Comparison of ENCODE assay signal across 26 cellular contexts in genomic region chr2:38138419-38138818, GRCh38.
"Had no signal": no experiment of that assay in that cellular context is flagged by ENCODE, and none has a peak within 500 bp of the region (broad histone marks: within the 10 kb centered on the region; RNA-seq: fewer than 3 reads in every experiment).

No MANE protein-coding gene starts in this region.

- H3K27me3 ChIP-seq: dorsolateral prefrontal cortex, foreskin keratinocyte, gastroesophageal sphincter, heart left ventricle, hepatocyte, sigmoid colon, stomach, thyroid gland, upper lobe of left lung had no signal

- H3K27ac ChIP-seq: dorsolateral prefrontal cortex, epithelial cell of prostate, foreskin keratinocyte, heart left ventricle, hepatocyte, psoas muscle, sigmoid colon, stomach, thyroid gland, upper lobe of left lung had no signal

- H3K4me3 ChIP-seq: dorsolateral prefrontal cortex, gastroesophageal sphincter, heart left ventricle, hepatocyte, lung, psoas muscle, sigmoid colon, stomach, thyroid gland, upper lobe of left lung had no signal

- H3K4me1 Mint-ChIP-seq: memory B cell; naive thymus-derived CD4-positive, alpha-beta T cell; stimulated activated effector memory CD8-positive, alpha-beta T cell treated with anti-CD3 and anti-CD28 coated beads, Interleukin-12 subunit alpha, Interleukin-12 subunit beta, amount 100 ng/mL, for 72 hours had no signal

- H3K4me3 Mint-ChIP-seq: memory B cell; naive thymus-derived CD4-positive, alpha-beta T cell; nephron; stimulated activated effector memory CD8-positive, alpha-beta T cell treated with anti-CD3 and anti-CD28 coated beads, Interleukin-12 subunit alpha, Interleukin-12 subunit beta, amount 100 ng/mL, for 72 hours had no signal

- DNase-seq: dorsolateral prefrontal cortex; effector CD4-positive, alpha-beta T cell; foreskin keratinocyte; heart left ventricle; kidney; midbrain; naive thymus-derived CD4-positive, alpha-beta T cell; nucleus accumbens; psoas muscle; sigmoid colon; stimulated activated CD4-positive, alpha-beta T cell treated with anti-CD3 and anti-CD28 coated beads, Interleukin-2, amount 100 ng/mL, for 24 hours; stimulated activated CD4-positive, alpha-beta T cell treated with anti-CD3 and anti-CD28 coated beads, Interleukin-4, amount 100 ng/mL, for 24 hours; stimulated activated naive CD4-positive, alpha-beta T cell treated with Interleukin-2 at 50 U/mL for 16 hours; stomach; thyroid gland had no signal

- H3K36me3 ChIP-seq: gastroesophageal sphincter, heart left ventricle, sigmoid colon, thyroid gland, upper lobe of left lung had no signal

- H3K36me3 Mint-ChIP-seq: stimulated activated effector memory CD8-positive, alpha-beta T cell treated with anti-CD3 and anti-CD28 coated beads, Interleukin-12 subunit alpha, Interleukin-12 subunit beta, amount 100 ng/mL, for 72 hours had no signal

- H3K9me3 ChIP-seq: psoas muscle, sigmoid colon, stomach, thyroid gland, upper lobe of left lung had no signal

- H3K4me1 ChIP-seq: foreskin keratinocyte, gastroesophageal sphincter, psoas muscle, sigmoid colon, stomach, thyroid gland, upper lobe of left lung had no signal

- H3K9me3 Mint-ChIP-seq: stimulated activated effector memory CD8-positive, alpha-beta T cell treated with anti-CD3 and anti-CD28 coated beads, Interleukin-12 subunit alpha, Interleukin-12 subunit beta, amount 100 ng/mL, for 72 hours had no signal

- ATAC-seq: esophagus mucosa; foreskin keratinocyte; gastroesophageal sphincter; heart left ventricle; left lobe of liver; naive thymus-derived CD4-positive, alpha-beta T cell; psoas muscle; right cardiac atrium; stimulated activated effector memory CD8-positive, alpha-beta T cell treated with anti-CD3 and anti-CD28 coated beads, Interleukin-12 subunit alpha, Interleukin-12 subunit beta, amount 100 ng/mL, for 72 hours had no signal

- H3K27ac Mint-ChIP-seq: memory B cell; naive thymus-derived CD4-positive, alpha-beta T cell; nephron; stimulated activated effector memory CD8-positive, alpha-beta T cell treated with anti-CD3 and anti-CD28 coated beads, Interleukin-12 subunit alpha, Interleukin-12 subunit beta, amount 100 ng/mL, for 72 hours had no signal
